In the genomic region with DNA sequence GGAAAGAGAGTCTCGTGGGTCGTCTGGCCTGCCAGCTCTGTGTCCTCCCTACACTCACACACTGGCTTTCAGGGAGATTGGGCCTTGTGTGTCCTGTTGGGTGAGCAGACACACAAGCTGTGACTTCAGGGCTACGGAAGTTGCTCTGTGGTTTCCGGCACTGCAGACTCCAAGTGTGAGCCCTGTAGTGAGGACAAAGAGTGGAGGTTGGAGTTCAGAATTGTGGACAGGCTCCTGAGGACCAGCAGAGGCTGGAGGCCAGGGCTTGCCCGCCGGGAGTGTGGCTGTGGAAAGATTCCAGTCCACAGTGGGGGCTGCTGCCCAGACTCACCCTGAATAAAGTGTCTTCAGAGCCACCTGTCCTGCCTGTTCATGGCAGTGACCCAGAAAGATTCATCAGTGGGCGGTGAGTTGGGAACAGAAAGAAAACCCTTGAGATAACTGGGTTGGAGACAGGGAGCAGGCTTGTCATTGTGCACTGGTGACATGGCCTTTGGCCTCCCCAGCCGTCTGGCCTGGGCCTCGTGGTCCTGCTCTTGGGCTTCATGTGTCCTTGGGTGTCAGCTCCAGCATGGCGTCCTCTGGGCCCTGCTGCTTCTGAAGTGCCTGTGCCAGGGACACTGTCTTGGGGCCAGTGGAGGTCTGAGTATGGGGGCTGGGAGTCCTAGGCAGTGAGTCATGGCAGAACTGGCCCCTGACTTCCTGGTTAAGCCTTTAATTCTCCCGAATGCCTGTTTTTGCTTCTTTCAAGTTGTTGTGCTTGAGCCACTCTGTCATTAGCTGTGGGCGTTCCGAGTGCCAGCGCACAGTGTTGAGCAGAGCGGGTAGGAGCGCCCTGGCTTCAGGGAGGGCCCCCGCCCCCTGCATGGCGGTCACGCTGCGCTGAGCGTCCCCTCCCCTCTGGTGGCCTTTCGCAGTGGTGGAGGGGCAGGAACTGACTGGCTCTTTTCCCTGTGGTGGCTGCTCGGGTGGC, we compare ENCODE assay signal across 8 cellular contexts. TPM values are rescaled to one million over a fixed set of nuclear protein-coding genes. Genes with fewer than 3 reads are reported as not detected.
DNase-seq lines count a peak whose midpoint lies in the region; ATAC-seq and TF ChIP-seq lines count a peak whose summit lies in the region.

No MANE protein-coding gene starts in this region.

- H3K4me1 ChIP-seq in esophagus muscularis mucosa, result peaks cover 22 to 38% (median 30%) of the 10 kb centered on the region in 4 donors

- peak overlapping the region in 3 of 4 donors; percentile 11 to 56 (median 48) for H3K27ac ChIP-seq in esophagus muscularis mucosa (replicated peaks in 1 of 4)

- H3K27me3 ChIP-seq in esophagus muscularis mucosa, result no peaks in the 10 kb centered on the region

- no peak for TF ChIP-seq EP300 in esophagus muscularis mucosa (IDR thresholded peaks at IDR 0.05)

- TF ChIP-seq POLR2A in NB4 (IDR thresholded peaks at IDR 0.05; ENCODE audit: extremely low read depth, insufficient read length) (no peak), esophagus muscularis mucosa (IDR thresholded peaks at IDR 0.05; ENCODE audit: low read depth) (no peak)

- no peaks in the 10 kb centered on the region for H3K9me3 ChIP-seq in esophagus muscularis mucosa

- H3K4me3 ChIP-seq in NB4 (ENCODE audit: low read depth, low read length) (no peak overlapping the region), esophagus muscularis mucosa (no peak overlapping the region)

- peaks cover 0 to 12% (median 6%) of the 10 kb centered on the region in 4 donors for H3K36me3 ChIP-seq in esophagus muscularis mucosa

- peak; percentile 71 for DNase-seq in NB4 (ENCODE audit: low read depth)
- peak; percentile 57 for DNase-seq in activated T-cell treated with anti-CD3 and anti-CD28 coated beads, Interleukin-2, amount 50 U/mL, for 1 hour
- no peak for DNase-seq in esophagus muscularis mucosa (ENCODE audit: extremely low spot score)
- DNase-seq in non-pigmented ciliary epithelial cell (ENCODE audit: low read depth), result peak; percentile 41
- DNase-seq in 8988T, result no peak
- DNase-seq in epidermal melanocyte (ENCODE audit: insufficient read length, low spot score), result no peak
- DNase-seq in cortex of kidney (lab: John Stamatoyannopoulos, UW), result no peak

- WGBS in esophagus muscularis mucosa, result 91% methylated on average over 19 of the region's 23 CpGs

- peak; percentile 43 for ATAC-seq in GM18861 (IDR thresholded peaks at IDR 0.05; ENCODE audit: unreplicated experiment)

- TF ChIP-seq CTCF in NB4 (IDR thresholded peaks at IDR 0.05; ENCODE audit: low read depth, low read length) (no peak), esophagus muscularis mucosa (IDR thresholded peaks at IDR 0.05) (no peak)

- intact Hi-C loops in esophagus muscularis mucosa (cut with DNase I), result no loop called here

RNA-seq across cellular contexts. Expression of a gene that starts 19.9 kb away (rescaled TPM):
- not detected for total RNA-seq in esophagus muscularis mucosa

Comparison
In these comparisons a context has a peak if more than half of its experiments do, and no peak if none do; other contexts are left out.
1. DNase-seq: peak in NB4 (single experiment), activated T-cell treated with anti-CD3 and anti-CD28 coated beads, Interleukin-2, amount 50 U/mL, for 1 hour (single experiment) and non-pigmented ciliary epithelial cell (single experiment); none in esophagus muscularis mucosa (single experiment), 8988T (single experiment), epidermal melanocyte (single experiment) and cortex of kidney (single experiment).